Comparison of ENCODE assay signal across 23 cellular contexts in the genomic region with DNA sequence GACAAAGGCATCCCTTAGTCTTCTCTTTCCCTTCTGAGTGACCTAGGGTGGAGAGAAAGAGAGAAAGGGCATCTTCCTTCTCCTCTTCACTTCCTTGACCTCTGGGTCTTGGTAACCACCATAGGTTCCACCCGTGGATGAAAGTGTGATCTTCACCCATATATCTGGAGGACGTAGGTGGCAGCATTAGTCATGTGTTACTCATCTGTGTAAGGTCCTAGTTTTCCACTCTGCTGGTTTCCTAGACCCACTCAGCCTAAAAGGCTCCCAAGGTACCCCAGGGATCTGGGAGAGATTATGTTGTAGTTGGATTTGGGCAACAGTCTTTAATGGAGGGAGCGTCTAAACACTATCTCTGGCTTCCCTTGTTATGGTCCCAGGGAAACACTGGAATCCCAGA. TPM values are rescaled to one million over a fixed set of nuclear protein-coding genes. Genes with fewer than 3 reads are reported as not detected.
DNase-seq lines count a peak whose midpoint lies in the region; ATAC-seq, FAIRE-seq and TF ChIP-seq lines count a peak whose summit lies in the region.
"Had no signal": no experiment of that assay in that cellular context is flagged by ENCODE, and none has a peak within 500 bp of the region (broad histone marks: within the 10 kb centered on the region; RNA-seq: fewer than 3 reads in every experiment).

No MANE protein-coding gene starts in this region.

- no peak overlapping the region for H3K4me3 Mint-ChIP-seq in MCF 10A (ENCODE audit: unreplicated experiment)
- H3K4me3 Mint-ChIP-seq in astrocyte (ENCODE audit: unreplicated experiment), result no peak overlapping the region
- no peak overlapping the region for H3K4me3 Mint-ChIP-seq in mesothelial cell of epicardium

- no peak overlapping the region for H3K27ac ChIP-seq in mammary epithelial cell (ENCODE audit: insufficient read depth, low read depth, low read length)
- no peak overlapping the region for H3K27ac ChIP-seq in astrocyte (ENCODE audit: low read depth, low read length)
- H3K27ac ChIP-seq in transverse colon, result no peak overlapping the region
- H3K27ac ChIP-seq: HL-60 had no signal

- DNase-seq in mammary epithelial cell (peak; percentile 23), MCF 10A (ENCODE audit: unreplicated experiment) (no peak), HK-2 (ENCODE audit: unreplicated experiment) (peak; percentile 25), astrocyte (ENCODE audit: low read depth) (no peak), iPS-NIHi11 (ENCODE audit: low spot score) (no peak), mesothelial cell of epicardium (ENCODE audit: low spot score in 2 of 2, unreplicated experiment in 2 of 2) (no peak), transverse colon (no peak)
- DNase-seq: 8988T, HCEC 1CT, Kasumi-1, MG63, NCI-H1105 treated with DMSO at 0.1 percent for 48 hours, NCI-H1694, NCI-H2081, NCI-H2227 treated with DMSO at 0.1 percent for 48 hours, NCI-H526 treated with DMSO at 0.1 percent for 48 hours, SHP77 treated with DMSO at 0.1 percent for 48 hours had no signal

- no peak for ATAC-seq in HG03280 (IDR thresholded peaks at IDR 0.05; ENCODE audit: unreplicated experiment)
- ATAC-seq: K562, Panc1 had no signal

- peak; percentile 100 for FAIRE-seq in astrocyte (lab: Jason Lieb, UNC)
- FAIRE-seq: G401.6, H1, K562 had no signal

- no peak overlapping the region for H3K9ac ChIP-seq in mammary epithelial cell (ENCODE audit: insufficient read depth, low read length)
- H3K9ac ChIP-seq in astrocyte (ENCODE audit: low read length), result no peak overlapping the region

- H3K27ac Mint-ChIP-seq in MCF 10A (ENCODE audit: low read depth, unreplicated experiment) (no peak overlapping the region), astrocyte (ENCODE audit: unreplicated experiment) (no peak overlapping the region), mesothelial cell of epicardium (no peak overlapping the region)

- H3K4me3 ChIP-seq in mammary epithelial cell (replicated peaks in 1 of 3; ENCODE audit: insufficient read depth in 1 of 3, low read depth in 2 of 3, low read length in 3 of 3) (no peak overlapping the region), astrocyte (ENCODE audit: insufficient read depth, low read depth, low read length) (no peak overlapping the region), transverse colon (no peak overlapping the region)
- H3K4me3 ChIP-seq: K562, MG63 had no signal

- intact Hi-C loops in mammary epithelial cell (cut with micrococcal nuclease) (no loop called here), MCF 10A (cut with micrococcal nuclease) (no loop called here), transverse colon (cut with DNase I; ENCODE audit: low total_unique reads) (no loop called here)

- H3K9me3 Mint-ChIP-seq in MCF 10A (ENCODE audit: unreplicated experiment), result no peaks in the 10 kb centered on the region
- H3K9me3 Mint-ChIP-seq in astrocyte (ENCODE audit: unreplicated experiment), result no peaks in the 10 kb centered on the region
- peaks cover 31% of the 10 kb centered on the region for H3K9me3 Mint-ChIP-seq in mesothelial cell of epicardium

- H3K4me2 ChIP-seq in mammary epithelial cell (ENCODE audit: insufficient read depth, low read depth, low read length) (no peak overlapping the region), astrocyte (ENCODE audit: low read length) (no peak overlapping the region)

- H3K4me1 Mint-ChIP-seq in MCF 10A (ENCODE audit: insufficient read depth, unreplicated experiment) (peaks cover 9% of the 10 kb centered on the region), astrocyte (ENCODE audit: low read depth, unreplicated experiment) (peaks cover 15% of the 10 kb centered on the region), mesothelial cell of epicardium (peaks cover 5% of the 10 kb centered on the region)

- H3K36me3 ChIP-seq in mammary epithelial cell (ENCODE audit: insufficient read depth, low read length) (no peaks in the 10 kb centered on the region), astrocyte (ENCODE audit: insufficient read depth, low read length) (no peaks in the 10 kb centered on the region), transverse colon (no peaks in the 10 kb centered on the region)
- H3K36me3 ChIP-seq: MG63 had no signal

- TF ChIP-seq EP300 in transverse colon (IDR thresholded peaks at IDR 0.05; ENCODE audit: low read depth), result no peak

- H2AFZ ChIP-seq in mammary epithelial cell (ENCODE audit: low read depth, low read length) (no peak overlapping the region), astrocyte (ENCODE audit: low read depth, low read length) (no peak overlapping the region)

- no peak for TF ChIP-seq POLR2A in transverse colon (IDR thresholded peaks at IDR 0.05)

- dilution Hi-C loops in mammary epithelial cell (cut with HindIII; ENCODE audit: low sequenced_read_pairs), result no loop called here

- TF ChIP-seq CTCF in mammary epithelial cell (conservative IDR thresholded peaks at IDR 0.05 in 1 of 2, IDR thresholded peaks at IDR 0.05 in 1 of 2; ENCODE audit: extremely low read depth in 1 of 2, insufficient read depth in 1 of 2, low read depth in 1 of 2, low read length in 2 of 2) (no peak), MCF 10A (IDR thresholded peaks at IDR 0.05; ENCODE audit: unreplicated experiment) (no peak), astrocyte (IDR thresholded peaks at IDR 0.05; ENCODE audit: insufficient read depth, low read depth, low read length) (no peak), mesothelial cell of epicardium (IDR thresholded peaks at IDR 0.05; ENCODE audit: unreplicated experiment) (no peak), transverse colon (IDR thresholded peaks at IDR 0.05) (no peak)

- CTCF ChIA-PET in mammary epithelial cell (lab: Charles Lee; ENCODE audit: low non-redundant PET) (no interaction called here), MCF 10A (lab: Yijun Ruan, JAX) (no interaction called here)

- no TSS peak for BruUV-seq in mammary epithelial cell (replicated peaks; lab: Mats Ljungman, UMichigan)
- no TSS peak for BruUV-seq in MCF 10A (replicated peaks; lab: Mats Ljungman, UMichigan)

- H3K79me2 ChIP-seq in mammary epithelial cell (ENCODE audit: insufficient read depth, low read length), result no peaks in the 10 kb centered on the region
- H3K79me2 ChIP-seq in astrocyte (ENCODE audit: insufficient read depth, low read length), result no peaks in the 10 kb centered on the region

- in situ Hi-C loops in mammary epithelial cell (cut with MboI; ENCODE audit: low sequenced_read_pairs in 2 of 2), result no loop called here
- in situ Hi-C loops in transverse colon (cut with MboI; ENCODE audit: low pct_ligation_motif_present in 1 of 4, low pct_unique_long_range_greater_than_20kb in 1 of 4, low sequenced_read_pairs in 3 of 4), result no loop called here

- H3K27me3 Mint-ChIP-seq in MCF 10A (ENCODE audit: insufficient read depth, unreplicated experiment) (peaks cover 54% of the 10 kb centered on the region), astrocyte (ENCODE audit: low read depth, unreplicated experiment) (no peaks in the 10 kb centered on the region), mesothelial cell of epicardium (ENCODE audit: low read depth) (no peaks in the 10 kb centered on the region)

- H4K20me1 ChIP-seq in mammary epithelial cell (ENCODE audit: insufficient read depth, low read length) (no peaks in the 10 kb centered on the region), astrocyte (ENCODE audit: insufficient read depth, low read length) (no peaks in the 10 kb centered on the region)

- 31% methylated on average over 3 of the region's 3 CpGs for WGBS in mammary epithelial cell (ENCODE audit: low coverage, missing lambda C conversion rate)
- WGBS in transverse colon (ENCODE audit: low coverage in 1 of 2), 2 donors, result 71% methylated on average over 3 of the region's 3 CpGs; no CpG with 5 or more reads in 1 of the 2 donors

- H3K4me1 ChIP-seq in mammary epithelial cell (ENCODE audit: insufficient read depth, low read length) (peaks cover 12% of the 10 kb centered on the region), astrocyte (ENCODE audit: insufficient read depth, low read length) (peaks cover 13% of the 10 kb centered on the region), transverse colon (no peaks in the 10 kb centered on the region)

- no peaks in the 10 kb centered on the region for H3K36me3 Mint-ChIP-seq in MCF 10A (ENCODE audit: insufficient read depth, unreplicated experiment)
- H3K36me3 Mint-ChIP-seq in astrocyte (ENCODE audit: low read depth, unreplicated experiment), result no peaks in the 10 kb centered on the region
- H3K36me3 Mint-ChIP-seq in mesothelial cell of epicardium, result no peaks in the 10 kb centered on the region

- H3K9me3 ChIP-seq in mammary epithelial cell (replicated peaks; ENCODE audit: insufficient read depth, low read length) (no peaks in the 10 kb centered on the region), astrocyte (ENCODE audit: insufficient read depth, low read depth, low read length) (no peaks in the 10 kb centered on the region), transverse colon (no peaks in the 10 kb centered on the region)
- H3K9me3 ChIP-seq: MG63 had no signal

- POLR2A ChIA-PET in MCF 10A (lab: Yijun Ruan, JAX), result no interaction called here

- H3K27me3 ChIP-seq in mammary epithelial cell (ENCODE audit: insufficient read depth, low read length) (no peaks in the 10 kb centered on the region), astrocyte (ENCODE audit: insufficient read depth, low read length) (no peaks in the 10 kb centered on the region), transverse colon (no peaks in the 10 kb centered on the region)
- H3K27me3 ChIP-seq: MG63 had no signal

RNA-seq across cellular contexts. Expression of a gene that starts 45.5 kb away (rescaled TPM):
- total RNA-seq in mammary epithelial cell (1 to 10 TPM in 1 of 2 donors, under 1 TPM in 1; 0.80 to 4.5 TPM), MCF 10A (2022) (0.07 TPM in 1 of 2 replicates, not detected in the other), astrocyte (1.7 and 2.2 TPM in 2 replicates), mesothelial cell of epicardium (1.6 to 1.9 TPM (median 1.9 TPM) in 3 replicates), transverse colon (1 to 10 TPM in 3 of 4 donors, under 1 TPM in 1; 0.40 to 2.6 (median 1.7) TPM)
- polyA plus RNA-seq in mammary epithelial cell, result 0.67 TPM
- polyA minus RNA-seq in mammary epithelial cell, result 1.5 TPM
- total RNA-seq: K562 had no signal

Comparison
In these comparisons a context has a peak if more than half of its experiments do, and no peak if none do; other contexts are left out.
1. DNase-seq: peak in mammary epithelial cell (single experiment) and HK-2 (single experiment); none in MCF 10A (single experiment), astrocyte (single experiment), iPS-NIHi11 (single experiment), mesothelial cell of epicardium (0 of 2) and transverse colon (single experiment).